Comparison of ENCODE assay signal across 10 cellular contexts in genomic region chr7:131109011-131109756, GRCh38.
DNase-seq lines count a peak whose midpoint lies in the region; ATAC-seq, FAIRE-seq and TF ChIP-seq lines count a peak whose summit lies in the region.
"Had no signal": no experiment of that assay in that cellular context is flagged by ENCODE, and none has a peak within 500 bp of the region (broad histone marks: within the 10 kb centered on the region; RNA-seq: fewer than 3 reads in every experiment).

No MANE protein-coding gene starts in this region.

- no peak for ATAC-seq in WTC11
- ATAC-seq in right cardiac atrium, result no peak
- no peak for ATAC-seq in GM18867 (IDR thresholded peaks at IDR 0.05; ENCODE audit: unreplicated experiment)
- no peak for ATAC-seq in GM18870 (IDR thresholded peaks at IDR 0.05; ENCODE audit: unreplicated experiment)

- H3K4me1 Mint-ChIP-seq in WTC11, result peaks cover 49% of the 10 kb centered on the region

- CTCF ChIA-PET in WTC11 (lab: Charles Lee), result interaction anchor here (0.9 to 2.4 kb wide), 6 partner anchors 36 to 438 kb away, joined by 3 to 15 read pairs (median 6); no protein-coding TSS in a partner anchor

- peak overlapping the region; percentile 96 for H3K27ac Mint-ChIP-seq in WTC11

- peak overlapping the region; percentile 63 for H3K4me3 ChIP-seq in right cardiac atrium (ENCODE audit: low read length)
- peak overlapping the region in 1 of 2 donors; percentile 67 for H3K4me3 ChIP-seq in small intestine (ENCODE audit: low read depth in 1 of 2, low read length in 2 of 2)

- H3K27me3 ChIP-seq in right cardiac atrium (ENCODE audit: control insufficient read depth, insufficient read depth), result no peaks in the 10 kb centered on the region
- no peaks in the 10 kb centered on the region for H3K27me3 ChIP-seq in small intestine (ENCODE audit: control insufficient read depth in 2 of 2, insufficient read depth in 2 of 2, low read length in 2 of 2)

- peaks cover 12% of the 10 kb centered on the region for H3K27me3 Mint-ChIP-seq in WTC11 (ENCODE audit: low read depth)

- H3K4me1 ChIP-seq in right cardiac atrium (ENCODE audit: control insufficient read depth, insufficient read depth, low read length) (no peaks in the 10 kb centered on the region), small intestine (ENCODE audit: control insufficient read depth in 2 of 2, insufficient read depth in 1 of 2, low read depth in 1 of 2, low read length in 1 of 2) (peaks cover 0 to 2% of the 10 kb centered on the region in 2 donors)

- no peaks in the 10 kb centered on the region for H3K36me3 ChIP-seq in small intestine (ENCODE audit: control insufficient read depth in 2 of 2, insufficient read depth in 2 of 2, low read length in 2 of 2)

- H3K9me3 ChIP-seq in right cardiac atrium (ENCODE audit: control insufficient read depth, low read length) (no peaks in the 10 kb centered on the region), small intestine (ENCODE audit: control insufficient read depth, low read depth) (no peaks in the 10 kb centered on the region)

- intact Hi-C loops in right cardiac atrium (cut with DNase I), result loop anchor here in 3 of 4 donors (5.0 to 10.0 kb wide), 4 partner anchors 37 to 316 kb away; partner anchors contain the start of gene MKLN1 (in 2 of the 3)

- peak overlapping the region; percentile 95 for H3K4me3 Mint-ChIP-seq in WTC11

- WGBS in right cardiac atrium, result 57% methylated on average over 6 of the region's 6 CpGs
- WGBS in small intestine, 3 donors, result 57 to 63% (median 62%) methylated on average over 6 of the region's 6 CpGs

- no peak for FAIRE-seq in small intestine (lab: Jason Lieb, UNC)
- FAIRE-seq: endometrium, G401.6 had no signal

- no peaks in the 10 kb centered on the region for H3K36me3 Mint-ChIP-seq in WTC11

- POLR2A ChIA-PET in WTC11 (lab: Charles Lee), result interaction anchor here (0.5 to 1.7 kb wide), 7 partner anchors 14 to 218 kb away, joined by 3 to 10 read pairs (median 4); partner anchors contain the start of gene MKLN1

- no peak for TF ChIP-seq CTCF in WTC11 (IDR thresholded peaks at IDR 0.05)

- peak overlapping the region; percentile 98 for H3K27ac ChIP-seq in right cardiac atrium (ENCODE audit: low read length)
- peak overlapping the region; percentile 37 to 100 for H3K27ac ChIP-seq in small intestine (ENCODE audit: low read depth in 1 of 2, low read length in 1 of 2)

- DNase-seq in SKM-1 (lab: John Stamatoyannopoulos, UW; ENCODE audit: unreplicated experiment), result peak; percentile 11
- DNase-seq in SKM-1 treated with dmso at 0.1 percent for 144 hours (lab: John Stamatoyannopoulos, UW; ENCODE audit: unreplicated experiment), result no peak
- DNase-seq in WTC11 (ENCODE audit: low spot score), result no peak
- DNase-seq in right cardiac atrium, result no peak
- no peak for DNase-seq in small intestine
- no peak for DNase-seq in T-helper 9 cell

- H3K9me3 Mint-ChIP-seq in WTC11, result no peaks in the 10 kb centered on the region

TF ChIP-seq in WTC11, 78 proteins besides CTCF, POLR2A, EP300 and RAD21 (continues in another document):
- TF ChIP-seq ATF6 (CRISPR knock-in tag; IDR thresholded peaks at IDR 0.05) (no peak), GRHL2 (CRISPR knock-in tag; IDR thresholded peaks at IDR 0.05; ENCODE audit: insufficient replicate concordance, severe bottlenecking) (no peak), ZNF219 (CRISPR knock-in tag; IDR thresholded peaks at IDR 0.05; ENCODE audit: borderline replicate concordance) (no peak), STAT6 (CRISPR knock-in tag; conservative IDR thresholded peaks at IDR 0.05; ENCODE audit: low read depth) (no peak), ATF3 (CRISPR knock-in tag; conservative IDR thresholded peaks at IDR 0.05) (no peak), PRDM15 (CRISPR knock-in tag; IDR thresholded peaks at IDR 0.05) (no peak), PRRX2 (CRISPR knock-in tag; IDR thresholded peaks at IDR 0.05) (no peak), KAT7 (CRISPR knock-in tag; IDR thresholded peaks at IDR 0.05; ENCODE audit: borderline replicate concordance) (no peak), GABPB1 (CRISPR knock-in tag; IDR thresholded peaks at IDR 0.05) (no peak), ATF2 (CRISPR knock-in tag; IDR thresholded peaks at IDR 0.05; ENCODE audit: borderline replicate concordance, low read depth) (no peak), SMAD4 (CRISPR knock-in tag; IDR thresholded peaks at IDR 0.05) (no peak), IRF2 (CRISPR knock-in tag; IDR thresholded peaks at IDR 0.05; ENCODE audit: borderline replicate concordance, low read depth) (no peak), GTF2I (CRISPR knock-in tag; conservative IDR thresholded peaks at IDR 0.05) (no peak)
